Comparison of ENCODE assay signal across 19 cellular contexts in genomic region chr4:190112879-190113278, GRCh38. TPM values are rescaled to one million over a fixed set of nuclear protein-coding genes. Genes with fewer than 3 reads are reported as not detected.
"Had no signal": no experiment of that assay in that cellular context is flagged by ENCODE, and none has a peak within 500 bp of the region (broad histone marks: within the 10 kb centered on the region; RNA-seq: fewer than 3 reads in every experiment).

No MANE protein-coding gene starts in this region.

RNA-seq across cellular contexts. Expression of gene DBET, which starts 48.6 kb away (rescaled TPM):
- total RNA-seq: activated B cell treated with CpG ODN at 0.5 μM for 24 hours; activated CD4-positive, alpha-beta memory T cell treated with anti-CD3 and anti-CD28 coated beads for 36 hours; activated CD8-positive, alpha-beta T cell treated with anti-CD3 and anti-CD28 coated beads, Interleukin-2, amount 10 ng/mL, durations not matched to agents 7 days and 5 days; activated naive CD8-positive, alpha-beta T cell treated with anti-CD3 and anti-CD28 coated beads for 36 hours; activated T-helper 1 cell treated with anti-CD3 and anti-CD28 coated beads, Interleukin-12 subunit alpha, Interleukin-12 subunit beta, Interleukin-2, Interleukin-4 antibody, amounts not matched to agents 30 ng/mL and 10 ng/mL and 1 ng/mL, durations not matched to agents 14 hours and 24 hours and 36 hours; activated T-helper 2 cell treated with anti-CD3 and anti-CD28 coated beads, Interferon-gamma antibody, Interleukin-2, Interleukin-4, amounts not matched to agents 10 μg/mL and 5 μg/mL and 100 μg/mL, durations not matched to agents 14 hours and 24 hours and 36 hours; adrenal gland; aorta; body of pancreas; chondrocyte; dermis microvascular lymphatic vessel endothelial cell; endothelial cell of umbilical vein; esophagus squamous epithelium; fibroblast of lung; fibroblast of villous mesenchyme; gastroesophageal sphincter; glomerular endothelial cell; T-helper 17 cell had no signal
- polyA plus RNA-seq: adrenal gland, aorta, endothelial cell of umbilical vein, esophagus, fibroblast of lung had no signal
